Comparison of ENCODE assay signal across 14 cellular contexts in genomic region chr11:120254788-120255518, GRCh38. TPM values are rescaled to one million over a fixed set of nuclear protein-coding genes. Genes with fewer than 3 reads are reported as not detected.
DNase-seq lines count a peak whose midpoint lies in the region; ATAC-seq and TF ChIP-seq lines count a peak whose summit lies in the region.
"Had no signal": no experiment of that assay in that cellular context is flagged by ENCODE, and none has a peak within 500 bp of the region (broad histone marks: within the 10 kb centered on the region; RNA-seq: fewer than 3 reads in every experiment).

No MANE protein-coding gene starts in this region.

- H3K27me3 Mint-ChIP-seq in activated CD4-positive, alpha-beta T cell treated with anti-CD3 and anti-CD28 coated beads, Interleukin-2, amount 10 ng/mL, durations not matched to agents 24 days and 14 days, result peaks cover 79% of the 10 kb centered on the region

- DNase-seq in activated CD4-positive, alpha-beta T cell treated with anti-CD3 and anti-CD28 coated beads, Interleukin-2, amount 10 ng/mL, durations not matched to agents 24 days and 14 days, result no peak
- DNase-seq in activated CD4-positive, alpha-beta T cell treated with anti-CD3 and anti-CD28 coated beads for 1 hour, result no peak
- DNase-seq in germinal center (ENCODE audit: low spot score), result peak; percentile 62
- DNase-seq in thyroid gland, result peak; percentile 17 to 26
- no peak for DNase-seq in brain microvascular endothelial cell
- no peak for DNase-seq in NCI-H2107 (lab: John Stamatoyannopoulos, UW)
- DNase-seq: activated T-cell treated with anti-CD3 and anti-CD28 coated beads, Interleukin-2, amount 50 U/mL, for 72 hours; kidney; Right ventricle myocardium superior had no signal

- H3K27me3 ChIP-seq in thyroid gland (no peaks in the 10 kb centered on the region), brain microvascular endothelial cell (replicated peaks) (peaks cover 32% of the 10 kb centered on the region)
- H3K27me3 ChIP-seq: breast epithelium had no signal

- H3K9me3 ChIP-seq in thyroid gland, result no peaks in the 10 kb centered on the region
- H3K9me3 ChIP-seq: breast epithelium had no signal

- peaks cover 6% of the 10 kb centered on the region for H3K4me1 Mint-ChIP-seq in activated CD4-positive, alpha-beta T cell treated with anti-CD3 and anti-CD28 coated beads, Interleukin-2, amount 10 ng/mL, durations not matched to agents 24 days and 14 days

- intact Hi-C loops in activated CD4-positive, alpha-beta T cell treated with anti-CD3 and anti-CD28 coated beads, Interleukin-2, amount 10 ng/mL, durations not matched to agents 24 days and 14 days (cut with micrococcal nuclease), result no loop called here
- intact Hi-C loops in thyroid gland (cut with DNase I), result no loop called here

- TF ChIP-seq POLR2A in thyroid gland (IDR thresholded peaks at IDR 0.05), result no peak

- H3K36me3 ChIP-seq in thyroid gland, result no peaks in the 10 kb centered on the region
- no peaks in the 10 kb centered on the region for H3K36me3 ChIP-seq in brain microvascular endothelial cell (replicated peaks)
- H3K36me3 ChIP-seq: breast epithelium had no signal

- in situ Hi-C loops in brain microvascular endothelial cell (cut with HindIII; ENCODE audit: low pct_ligation_motif_present, low sequenced_read_pairs), result no loop called here

- H3K4me3 Mint-ChIP-seq in activated CD4-positive, alpha-beta T cell treated with anti-CD3 and anti-CD28 coated beads, Interleukin-2, amount 10 ng/mL, durations not matched to agents 24 days and 14 days, result peak overlapping the region; percentile 22
- H3K4me3 Mint-ChIP-seq: activated T-cell treated with anti-CD3 and anti-CD28 coated beads, Interleukin-2, amount 50 U/mL, for 72 hours; natural killer cell treated with Interleukin-12 subunit alpha and Interleukin-12 subunit beta and Interleukin-15 and Interleukin-18, amount 100 ng/mL, for 72 hours; stimulated activated naive CD8-positive, alpha-beta T cell treated with anti-CD3 and anti-CD28 coated beads, Interleukin-15, Interleukin-2, amounts not matched to agents 100 ng/mL and 50 ng/mL, for 24 hours had no signal

- no peak overlapping the region for H3K27ac ChIP-seq in thyroid gland
- no peak overlapping the region for H3K27ac ChIP-seq in brain microvascular endothelial cell
- H3K27ac ChIP-seq: breast epithelium had no signal

- ATAC-seq in HG03045 (IDR thresholded peaks at IDR 0.05; ENCODE audit: unreplicated experiment) (peak; percentile 51), GM18870 (IDR thresholded peaks at IDR 0.05; ENCODE audit: unreplicated experiment) (no peak)
- ATAC-seq: activated T-cell treated with anti-CD3 and anti-CD28 coated beads, Interleukin-2, amount 50 U/mL, for 72 hours had no signal

- peaks cover 6 to 8% of the 10 kb centered on the region in 2 donors for H3K4me1 ChIP-seq in thyroid gland
- H3K4me1 ChIP-seq: breast epithelium had no signal

- 17 to 18% methylated on average over 13 of the region's 13 CpGs for WGBS in thyroid gland, 2 donors

- no peaks in the 10 kb centered on the region for H3K36me3 Mint-ChIP-seq in activated CD4-positive, alpha-beta T cell treated with anti-CD3 and anti-CD28 coated beads, Interleukin-2, amount 10 ng/mL, durations not matched to agents 24 days and 14 days (ENCODE audit: low read depth)
- H3K36me3 Mint-ChIP-seq: natural killer cell treated with Interleukin-12 subunit alpha and Interleukin-12 subunit beta and Interleukin-15 and Interleukin-18, amount 100 ng/mL, for 72 hours had no signal

- H3K4me3 ChIP-seq in thyroid gland (replicated peaks in 1 of 3) (no peak overlapping the region), brain microvascular endothelial cell (ENCODE audit: low read depth, low read length) (no peak overlapping the region)
- H3K4me3 ChIP-seq: breast epithelium had no signal

- TF ChIP-seq CTCF in thyroid gland (IDR thresholded peaks at IDR 0.05) (no peak), brain microvascular endothelial cell (IDR thresholded peaks at IDR 0.05; ENCODE audit: low read depth, low read length, missing control alignments) (no peak)

- H3K9me3 Mint-ChIP-seq in activated CD4-positive, alpha-beta T cell treated with anti-CD3 and anti-CD28 coated beads, Interleukin-2, amount 10 ng/mL, durations not matched to agents 24 days and 14 days, result no peaks in the 10 kb centered on the region
- H3K9me3 Mint-ChIP-seq: activated T-cell treated with anti-CD3 and anti-CD28 coated beads, Interleukin-2, amount 50 U/mL, for 72 hours; natural killer cell treated with Interleukin-12 subunit alpha and Interleukin-12 subunit beta and Interleukin-15 and Interleukin-18, amount 100 ng/mL, for 72 hours; stimulated activated naive CD8-positive, alpha-beta T cell treated with anti-CD3 and anti-CD28 coated beads, Interleukin-15, Interleukin-2, amounts not matched to agents 100 ng/mL and 50 ng/mL, for 24 hours had no signal

- no peak overlapping the region for H3K27ac Mint-ChIP-seq in activated CD4-positive, alpha-beta T cell treated with anti-CD3 and anti-CD28 coated beads, Interleukin-2, amount 10 ng/mL, durations not matched to agents 24 days and 14 days
- H3K27ac Mint-ChIP-seq: activated T-cell treated with anti-CD3 and anti-CD28 coated beads, Interleukin-2, amount 50 U/mL, for 72 hours; natural killer cell treated with Interleukin-12 subunit alpha and Interleukin-12 subunit beta and Interleukin-15 and Interleukin-18, amount 100 ng/mL, for 72 hours; stimulated activated naive CD8-positive, alpha-beta T cell treated with anti-CD3 and anti-CD28 coated beads, Interleukin-15, Interleukin-2, amounts not matched to agents 100 ng/mL and 50 ng/mL, for 24 hours had no signal

RNA-seq across cellular contexts. Expression of gene POU2F3, which starts 15.0 kb away (rescaled TPM):
- total RNA-seq in activated CD4-positive, alpha-beta T cell treated with anti-CD3 and anti-CD28 coated beads, Interleukin-2, amount 10 ng/mL, durations not matched to agents 24 days and 14 days, result 0.14 TPM in 1 of 2 replicates, not detected in the other
- 1 to 10 TPM; 1.2 to 2.3 (median 1.8) TPM for total RNA-seq in thyroid gland
- total RNA-seq: natural killer cell treated with Interleukin-12 subunit alpha and Interleukin-12 subunit beta and Interleukin-15 and Interleukin-18, amount 100 ng/mL, for 72 hours; Right ventricle myocardium superior had no signal

RNA-seq across cellular contexts. Expression of gene OAF, which starts 44.1 kb away (rescaled TPM):
- 2.3 and 3.2 TPM in 2 replicates for total RNA-seq in activated CD4-positive, alpha-beta T cell treated with anti-CD3 and anti-CD28 coated beads, Interleukin-2, amount 10 ng/mL, durations not matched to agents 24 days and 14 days
- total RNA-seq in thyroid gland, result 10 to 100 TPM; 31.7 to 77.1 (median 36.2) TPM

Comparison
In these comparisons a context has a peak if more than half of its experiments do, and no peak if none do; other contexts are left out.
1. DNase-seq: peak in germinal center (single experiment) and thyroid gland (2 of 2); none in activated CD4-positive, alpha-beta T cell treated with anti-CD3 and anti-CD28 coated beads, Interleukin-2, amount 10 ng/mL, durations not matched to agents 24 days and 14 days (single experiment), activated CD4-positive, alpha-beta T cell treated with anti-CD3 and anti-CD28 coated beads for 1 hour (single experiment), brain microvascular endothelial cell (single experiment) and NCI-H2107 (single experiment).